1 cellular context compared by ENCODE assay signal in the genomic region with DNA sequence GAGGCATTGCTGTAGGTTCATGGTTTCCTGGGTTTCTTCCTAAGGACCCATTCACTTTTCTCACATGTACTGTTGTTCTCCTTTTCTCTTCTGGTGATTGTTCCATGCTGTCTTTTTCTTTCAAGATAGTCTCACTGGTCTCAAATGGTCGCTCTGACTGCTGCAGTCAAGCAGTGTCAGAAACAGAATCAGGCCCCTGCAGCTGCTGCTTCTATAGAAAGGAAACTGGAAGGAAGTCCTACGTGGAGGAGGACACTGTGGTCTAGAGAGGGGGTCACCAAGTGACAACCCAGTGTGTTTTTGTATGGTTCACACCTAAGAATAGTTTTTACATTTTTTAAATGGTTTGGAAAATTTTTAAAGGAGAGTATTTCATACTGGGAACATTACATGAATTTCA.
A peak's percentile ranks its signal among the peaks of the same experiment; 100 is the strongest.
TF ChIP-seq lines count a peak whose summit lies in the region.

No MANE protein-coding gene starts in this region.

TF ChIP-seq in K562, 482 proteins besides CTCF, POLR2A, EP300 and RAD21:
- TF ChIP-seq BHLHE40 (IDR thresholded peaks at IDR 0.05; ENCODE audit: low read length): no peak
- no peak for TF ChIP-seq PCBP2 (IDR thresholded peaks at IDR 0.05; ENCODE audit: low read depth, low read length, poor library complexity, severe bottlenecking)
- no peak for TF ChIP-seq ZNF79 (CRISPR knock-in tag; IDR thresholded peaks at IDR 0.05; ENCODE audit: low read depth)
- TF ChIP-seq ZFP36 (IDR thresholded peaks at IDR 0.05; ENCODE audit: low read depth, low read length, partially characterized antibody): no peak
- peak; percentile 18; the same call in 1 of the 2 replicates for TF ChIP-seq NFIX (CRISPR knock-in tag; IDR thresholded peaks at IDR 0.05; ENCODE audit: low read depth)
TF ChIP-seq in K562: peak in this region for 1.
